4 cellular contexts compared by ENCODE assay signal in the genomic region with DNA sequence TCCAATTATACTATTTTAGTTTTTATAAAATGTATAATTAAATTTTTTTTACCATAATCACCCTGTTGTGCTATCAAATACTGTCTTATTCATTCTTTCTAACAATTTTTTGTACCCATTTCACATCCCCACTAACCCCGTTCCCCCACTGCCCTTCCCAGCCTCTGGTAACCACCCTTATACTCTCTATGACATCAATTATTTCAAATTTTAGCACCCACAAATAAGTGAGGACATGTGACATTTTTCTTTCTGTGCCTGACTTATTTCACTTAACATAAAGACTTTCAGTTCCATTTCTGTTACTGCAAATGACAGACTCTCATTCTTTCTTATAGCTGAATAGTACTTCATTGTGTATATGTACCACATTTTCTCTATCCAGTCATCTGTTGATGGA. TPM values are rescaled to one million over a fixed set of nuclear protein-coding genes. Genes with fewer than 3 reads are reported as not detected.
"Had no signal": no experiment of that assay in that cellular context is flagged by ENCODE, and none has a peak within 500 bp of the region (broad histone marks: within the 10 kb centered on the region; RNA-seq: fewer than 3 reads in every experiment).

No MANE protein-coding gene starts in this region.

RNA-seq across cellular contexts. Expression of a gene that starts 5.0 kb away (rescaled TPM):
- total RNA-seq: HT-29, HT1080, IMR-90, K562 had no signal
- polyA plus RNA-seq: IMR-90 had no signal
